ENCODE assay signal across 8 cellular contexts in the genomic region with DNA sequence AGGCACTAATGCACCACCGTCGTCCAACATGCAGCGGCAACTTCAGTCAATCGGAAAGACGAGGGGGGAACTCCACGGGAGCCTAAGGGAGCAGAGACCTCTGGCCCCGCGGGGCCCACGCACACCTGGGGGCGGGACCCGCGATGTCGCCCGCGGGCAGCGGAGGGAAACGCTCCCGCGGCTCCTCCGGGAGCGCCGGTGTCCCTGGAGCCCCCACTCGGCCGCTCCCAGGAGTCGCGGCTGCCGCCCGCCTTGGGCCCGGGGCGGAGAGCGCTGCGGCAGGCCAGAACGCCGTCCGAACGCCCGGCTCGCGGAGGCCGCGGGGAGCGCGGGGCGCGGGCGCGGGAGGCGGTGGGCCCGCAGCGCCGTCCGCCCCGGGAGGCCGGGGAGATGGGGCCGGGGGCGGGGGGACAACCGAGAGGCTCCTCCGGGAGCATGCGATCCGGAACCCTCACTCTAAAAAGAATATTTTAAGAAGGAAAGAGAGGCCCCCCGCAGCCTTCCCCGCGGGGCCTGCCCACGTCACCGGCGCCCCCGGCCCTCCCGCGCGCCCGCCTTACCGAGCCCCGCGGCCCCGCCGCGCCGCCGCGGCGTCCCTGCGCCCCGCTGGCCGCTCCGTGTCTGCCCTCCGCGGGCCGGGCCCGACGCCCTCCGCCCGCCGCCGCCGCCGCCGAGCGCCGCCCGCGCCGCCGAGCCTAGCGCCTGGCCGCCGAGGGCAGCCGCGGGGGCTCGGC.
A peak's percentile ranks its signal among the peaks of the same experiment; 100 is the strongest.
DNase-seq lines count a peak whose midpoint lies in the region; ATAC-seq, FAIRE-seq and TF ChIP-seq lines count a peak whose summit lies in the region.

No MANE protein-coding gene starts in this region.

- peak in 1 of 2 experiments; percentile 32; a peak in 1 of 4 replicates for TF ChIP-seq RAD21 in H1 (IDR thresholded peaks at IDR 0.05 in 1 of 2, conservative IDR thresholded peaks at IDR 0.05 in 1 of 2; ENCODE audit: low read depth in 2 of 2, low read length in 2 of 2)

- peak overlapping the region in 3 of 4 experiments; percentile 29 to 93 (median 56); a peak in 3 of 7 replicates for H3K9ac ChIP-seq in H1 (replicated peaks in 1 of 4; ENCODE audit: extremely low read depth in 1 of 4, low read depth in 3 of 4, low read length in 3 of 4)

- no peak overlapping the region for H3K4ac ChIP-seq in H1 (replicated peaks; ENCODE audit: insufficient read length, low read depth, low read length)

- FAIRE-seq in H1 (lab: Jason Lieb, UNC) (no peak), urothelium cell line (lab: Jason Lieb, UNC) (no peak)

- H4K91ac ChIP-seq in H1 (replicated peaks; ENCODE audit: insufficient read length, low read length) = no peak overlapping the region

- H3K4me1 ChIP-seq in H1 (replicated peaks in 1 of 4; ENCODE audit: control insufficient read depth in 3 of 4, insufficient read depth in 4 of 4, low read length in 3 of 4) (peaks cover 6 to 22% (median 13%) of the 10 kb centered on the region in 4 experiments; a peak in 6 of 7 replicates), mucosa of descending colon (ENCODE audit: low read depth) (peaks cover 23% of the 10 kb centered on the region)

- no peak overlapping the region for H2AFZ ChIP-seq in H1 (ENCODE audit: low read length)

- CTCF ChIA-PET in H1 (lab: Charles Lee; ENCODE audit: partially characterized antibody) = interaction anchor here (0.9 kb wide), 1 partner anchor 20 kb away, joined by 4 read pairs; no protein-coding TSS in a partner anchor

- H3K23me2 ChIP-seq in H1 (ENCODE audit: low read depth, low read length) = peaks cover 2% of the 10 kb centered on the region

- peak in 2 of 3 experiments; percentile 0 to 8; a peak in 1 of 4 replicates for TF ChIP-seq CTCF in H1 (IDR thresholded peaks at IDR 0.05; ENCODE audit: control extremely low read depth in 1 of 3, insufficient read depth in 1 of 3, low read depth in 1 of 3, low read length in 3 of 3)
- TF ChIP-seq CTCF in mucosa of descending colon (IDR thresholded peaks at IDR 0.05) = no peak

- H4K8ac ChIP-seq in H1 (ENCODE audit: extremely low read depth, insufficient read depth, low read length) = no peak overlapping the region

- peak overlapping the region; percentile 67 to 79 (median 74) for H3K4me3 ChIP-seq in H1 (ENCODE audit: extremely low read depth in 1 of 4, insufficient read depth in 2 of 4, low read depth in 3 of 4, low read length in 4 of 4)
- H3K4me3 ChIP-seq in mucosa of descending colon = peak overlapping the region; percentile 42

- H3K9me3 ChIP-seq in H1 (ENCODE audit: insufficient read depth in 2 of 2, low read depth in 1 of 2, low read length in 1 of 2) = no peaks in the 10 kb centered on the region
- no peaks in the 10 kb centered on the region for H3K9me3 ChIP-seq in mucosa of descending colon

- 0% methylated on average over 54 of the region's 109 CpGs; no CpG with 5 or more reads in 1 of the 2 experiments for WGBS in H1 (ENCODE audit: extremely low coverage in 1 of 2, insufficient coverage in 1 of 2, insufficient read length in 1 of 2, insufficient replicate concordance in 2 of 2, low coverage in 1 of 2, low lambda C conversion rate in 2 of 2, missing lambda C conversion rate in 1 of 2), 2 experiments

- H3K79me2 ChIP-seq in H1 (ENCODE audit: control insufficient read depth in 1 of 2, insufficient read depth in 2 of 2, low read length in 2 of 2) = peaks cover 12 to 49% of the 10 kb centered on the region in 2 experiments

- ATAC-seq in HG02678 (IDR thresholded peaks at IDR 0.05; ENCODE audit: unreplicated experiment) (peak; percentile 26), mucosa of descending colon (peak; percentile 4), GM21619 (IDR thresholded peaks at IDR 0.05; ENCODE audit: unreplicated experiment) (no peak)

- intact Hi-C loops in mucosa of descending colon (cut with DNase I, micrococcal nuclease) = no loop called here

- H2BK5ac ChIP-seq in H1 (ENCODE audit: low read depth, low read length) = no peak overlapping the region

- TF ChIP-seq POLR2A in H1 (IDR thresholded peaks at IDR 0.05; ENCODE audit: control extremely low read depth in 1 of 2, low read depth in 2 of 2, low read length in 2 of 2) = no peak

- H3K14ac ChIP-seq in H1 (ENCODE audit: insufficient read length) = no peak overlapping the region

- H3K36me3 ChIP-seq in H1 (ENCODE audit: control insufficient read depth in 2 of 4, insufficient read depth in 4 of 4, low read length in 3 of 4) (no peaks in the 10 kb centered on the region), mucosa of descending colon (ENCODE audit: low read depth) (no peaks in the 10 kb centered on the region)

- DNase-seq in EH (ENCODE audit: low read depth) (peak; percentile 38), SW480 (ENCODE audit: low spot score) (peak; percentile 27), H1 (ENCODE audit: low read depth in 1 of 2, low spot score in 2 of 2) (no peak), mucosa of descending colon (peak in 2 of 3 donors; percentile 26 to 58), urothelium cell line (ENCODE audit: low spot score) (peak; percentile 31), GM19238 (ENCODE audit: insufficient read length, low spot score) (no peak)

- H3K4me2 ChIP-seq in H1 (ENCODE audit: insufficient read depth in 1 of 2, low read depth in 2 of 2, low read length in 2 of 2) = peak overlapping the region; percentile 73 to 78

- H2BK20ac ChIP-seq in H1 (ENCODE audit: low read length) = no peak overlapping the region

- no peak overlapping the region for H2BK15ac ChIP-seq in H1 (ENCODE audit: low read length)

- H2AK5ac ChIP-seq in H1 (ENCODE audit: low read depth, low read length) = no peak overlapping the region

- H3K23ac ChIP-seq in H1 (ENCODE audit: insufficient read length) = no peak overlapping the region

- H4K5ac ChIP-seq in H1 (ENCODE audit: insufficient read length, low read depth, low read length) = no peak overlapping the region

- H3K56ac ChIP-seq in H1 (replicated peaks; ENCODE audit: insufficient read length, low read depth, low read length) = no peak overlapping the region

- H2BK120ac ChIP-seq in H1 (replicated peaks; ENCODE audit: low read depth, low read length) = no peak overlapping the region

- POLR2A ChIA-PET in H1 (lab: Charles Lee; ENCODE audit: partially characterized antibody) = interaction anchor here (0.6 kb wide), 1 partner anchor 15 kb away, joined by 3 read pairs; no protein-coding TSS in a partner anchor

- H2BK12ac ChIP-seq in H1 (ENCODE audit: low read depth, low read length) = no peak overlapping the region

- H4K20me1 ChIP-seq in H1 (replicated peaks in 1 of 2; ENCODE audit: control insufficient read depth in 1 of 2, insufficient read depth in 2 of 2, low read length in 2 of 2) = peaks cover 10 to 11% of the 10 kb centered on the region in 2 experiments

- H3K18ac ChIP-seq in H1 (ENCODE audit: extremely low read depth, low read length) = no peak overlapping the region; the same call in 1 of the 2 replicates

- peaks cover 0 to 3% (median 1%) of the 10 kb centered on the region in 4 experiments; a peak in 2 of 7 replicates for H3K27me3 ChIP-seq in H1 (replicated peaks in 1 of 4; ENCODE audit: control insufficient read depth in 3 of 4, extremely low read depth in 1 of 4, insufficient read depth in 3 of 4, low read length in 3 of 4)

- no peak for TF ChIP-seq EP300 in H1 (IDR thresholded peaks at IDR 0.05; ENCODE audit: borderline replicate concordance in 1 of 2, low read depth in 2 of 2, low read length in 2 of 2)

- H3K79me1 ChIP-seq in H1 (ENCODE audit: low read depth, low read length) = peaks cover 2% of the 10 kb centered on the region; the same call in 1 of the 2 replicates

- H3K27ac ChIP-seq in H1 (ENCODE audit: low read depth, low read length) = no peak overlapping the region

TF ChIP-seq in H1, 55 proteins besides CTCF, POLR2A, EP300 and RAD21:
- TF ChIP-seq RBBP5 (IDR thresholded peaks at IDR 0.05; ENCODE audit: borderline replicate concordance, low read depth, low read length) = peak; percentile 37; the same call in 1 of the 2 replicates
- peak; percentile 26 for TF ChIP-seq ASH2L (IDR thresholded peaks at IDR 0.05; ENCODE audit: low read length)
- TF ChIP-seq TAF1 (IDR thresholded peaks at IDR 0.05; ENCODE audit: low read depth, low read length) = peak; percentile 33; the same call in 1 of the 2 replicates
- TF ChIP-seq SP4 (IDR thresholded peaks at IDR 0.05; ENCODE audit: low read length) = no peak
- no peak for TF ChIP-seq BCL11A (IDR thresholded peaks at IDR 0.05; ENCODE audit: low read depth in 2 of 2, low read length in 2 of 2)
- TF ChIP-seq POLR2AphosphoS5 (IDR thresholded peaks at IDR 0.05; ENCODE audit: low read depth, low read length) = no peak

Comparison
In these comparisons a context has a peak if more than half of its experiments do, and no peak if none do; other contexts are left out.
1. DNase-seq: peak in EH (single experiment), SW480 (single experiment), mucosa of descending colon (2 of 3) and urothelium cell line (single experiment); none in H1 (0 of 2) and GM19238 (single experiment).